18 cellular contexts compared by ENCODE assay signal in genomic region chr19:39194832-39195542, GRCh38. TPM values are rescaled to one million over a fixed set of nuclear protein-coding genes. Genes with fewer than 3 reads are reported as not detected.
DNase-seq lines count a peak whose midpoint lies in the region; ATAC-seq and TF ChIP-seq lines count a peak whose summit lies in the region.
"Had no signal": no experiment of that assay in that cellular context is flagged by ENCODE, and none has a peak within 500 bp of the region (broad histone marks: within the 10 kb centered on the region; RNA-seq: fewer than 3 reads in every experiment).

No MANE protein-coding gene starts in this region.

- H3K27me3 Mint-ChIP-seq in GM23338 (ENCODE audit: insufficient read depth, low read depth, poor library complexity) (peaks cover 35% of the 10 kb centered on the region), T-helper 17 cell (peaks cover 67% of the 10 kb centered on the region)

- no peaks in the 10 kb centered on the region for H3F3A ChIP-seq in GM23338 (replicated peaks; ENCODE audit: low read depth)

- no peak for ATAC-seq in GM23338
- no peak for ATAC-seq in T-helper 17 cell
- ATAC-seq: GM12878 had no signal

- H3K9me2 ChIP-seq in GM23338 (ENCODE audit: insufficient read depth) = no peaks in the 10 kb centered on the region

- no peaks in the 10 kb centered on the region for H3K36me3 ChIP-seq in GM23338 (ENCODE audit: insufficient read depth)

- H3K4me3 Mint-ChIP-seq in GM23338 (peak overlapping the region; percentile 32; the same call in 1 of the 3 replicates), T-helper 17 cell (peak overlapping the region; percentile 79)

- H3K4me1 Mint-ChIP-seq in GM23338 = peaks cover 21% of the 10 kb centered on the region
- peaks cover 23% of the 10 kb centered on the region for H3K4me1 Mint-ChIP-seq in T-helper 17 cell

- H4K20me1 ChIP-seq in GM23338 (replicated peaks; ENCODE audit: insufficient read depth) = no peaks in the 10 kb centered on the region

- no peak overlapping the region for H3K4me2 ChIP-seq in GM23338

- no peaks in the 10 kb centered on the region; the same call in 2 of the 3 replicates for H3K36me3 Mint-ChIP-seq in GM23338 (ENCODE audit: low read depth)
- peaks cover 4% of the 10 kb centered on the region for H3K36me3 Mint-ChIP-seq in T-helper 17 cell (ENCODE audit: low read depth)

- H3K27ac ChIP-seq in GM23338 (ENCODE audit: low read depth) = no peak overlapping the region
- H3K27ac ChIP-seq: C4-2B, coronary artery, testis had no signal

- H3K4me3 ChIP-seq in GM23338 = no peak overlapping the region
- H3K4me3 ChIP-seq: coronary artery, GM12878, testis had no signal

- DNase-seq in COLO668 (lab: John Stamatoyannopoulos, UW; ENCODE audit: unreplicated experiment) (peak; percentile 24), GM23338 (ENCODE audit: low spot score) (no peak), T-helper 17 cell (no peak), kidney tubule cell (ENCODE audit: low spot score) (peak; percentile 33), hippocampal formation (lab: John Stamatoyannopoulos, UW) (no peak), NCI-H2171 treated with DMSO at 0.1 percent for 48 hours (lab: John Stamatoyannopoulos, UW) (no peak), NCI-H1105 (lab: John Stamatoyannopoulos, UW) (no peak)
- DNase-seq: glutamatergic neuron; GOT3; occipital lobe; stimulated activated CD4-positive, alpha-beta T cell treated with anti-CD3 and anti-CD28 coated beads, Interleukin-4, amount 100 ng/mL, for 24 hours; testis had no signal

- H3K79me2 ChIP-seq in GM23338 (replicated peaks; ENCODE audit: insufficient read depth) = no peaks in the 10 kb centered on the region

- peaks cover 30% of the 10 kb centered on the region for H3K27me3 ChIP-seq in GM23338 (ENCODE audit: insufficient read depth)
- H3K27me3 ChIP-seq: testis had no signal

- peaks cover 6% of the 10 kb centered on the region for H3K4me1 ChIP-seq in GM23338 (ENCODE audit: insufficient read depth)

- H2AFZ ChIP-seq in GM23338 = peak overlapping the region; percentile 56; the same call in 1 of the 2 replicates

- H3K9me3 ChIP-seq in T-helper 17 cell (ENCODE audit: control insufficient read depth, low read length, poor library complexity, severe bottlenecking) = no peaks in the 10 kb centered on the region
- H3K9me3 ChIP-seq: testis had no signal

- no peak for TF ChIP-seq CTCF in GM23338 (conservative IDR thresholded peaks at IDR 0.05; ENCODE audit: low read depth in 2 of 2)

- H3K9me3 Mint-ChIP-seq in GM23338 = peaks cover 3% of the 10 kb centered on the region; the same call in 2 of the 3 replicates

- H3K27ac Mint-ChIP-seq in GM23338 = peak overlapping the region; percentile 37; the same call in 1 of the 2 replicates
- peak overlapping the region; percentile 21 for H3K27ac Mint-ChIP-seq in T-helper 17 cell

TF ChIP-seq in GM23338, 12 proteins besides CTCF, POLR2A, EP300 and RAD21:
- no peak for TF ChIP-seq POLR2AphosphoS5 (IDR thresholded peaks at IDR 0.05; ENCODE audit: low read depth)
- no peak for TF ChIP-seq ETS1 (IDR thresholded peaks at IDR 0.05)

RNA-seq across cellular contexts. Expression of gene NCCRP1, which starts 1.8 kb away (rescaled TPM):
- 3.8 and 6.2 TPM in 2 replicates for total RNA-seq in GM23338 (2014; rRNA removed; shearing (Covaris generic))
- polyA plus RNA-seq in GM23338 (2016; fragmentation: Nextera tagmentation; extraction: Ambion mirVana) = 2.8 and 3.6 TPM in 2 replicates
- not detected for total RNA-seq in T-helper 17 cell
- total RNA-seq: GM12878; occipital lobe; T-helper 1 cell treated with Interleukin-12 subunit alpha and Interleukin-12 subunit beta and Interleukin-4 antibody, amounts not matched to agents 30 ng/mL and 1 ng/mL, for 36 hours had no signal
- polyA plus RNA-seq: GM12878 had no signal

RNA-seq across cellular contexts. Expression of gene SYCN, which starts 9.1 kb away (rescaled TPM):
- total RNA-seq in GM23338 (2014; rRNA removed; shearing (Covaris generic)) = not detected in 2 replicates
- not detected in 2 replicates for polyA plus RNA-seq in GM23338 (2016; fragmentation: Nextera tagmentation; extraction: Ambion mirVana)
- not detected for total RNA-seq in T-helper 17 cell
- total RNA-seq: esophagus mucosa; NCI-H460; occipital lobe; T-helper 1 cell treated with Interleukin-12 subunit alpha and Interleukin-12 subunit beta and Interleukin-4 antibody, amounts not matched to agents 30 ng/mL and 1 ng/mL, for 36 hours had no signal
- polyA plus RNA-seq: GM12878 had no signal

RNA-seq across cellular contexts. Expression of gene IFNL3, which starts 49.8 kb away (rescaled TPM):
- not detected in 2 replicates for total RNA-seq in GM23338 (2014; rRNA removed; shearing (Covaris generic))
- not detected in 2 replicates for polyA plus RNA-seq in GM23338 (2016; fragmentation: Nextera tagmentation; extraction: Ambion mirVana)
- not detected for total RNA-seq in T-helper 17 cell
- total RNA-seq: esophagus mucosa; GM12878; NCI-H460; occipital lobe; T-helper 1 cell treated with Interleukin-12 subunit alpha and Interleukin-12 subunit beta and Interleukin-4 antibody, amounts not matched to agents 30 ng/mL and 1 ng/mL, for 36 hours; testis had no signal
- polyA plus RNA-seq: GM12878 had no signal

RNA-seq across cellular contexts. Expression of gene IFNL4, which starts 53.7 kb away (rescaled TPM):
- total RNA-seq in GM23338 (2014; rRNA removed; shearing (Covaris generic)) = not detected in 2 replicates
- not detected in 2 replicates for polyA plus RNA-seq in GM23338 (2016; fragmentation: Nextera tagmentation; extraction: Ambion mirVana)
- total RNA-seq in T-helper 17 cell = not detected
- total RNA-seq: esophagus mucosa; GM12878; NCI-H460; occipital lobe; T-helper 1 cell treated with Interleukin-12 subunit alpha and Interleukin-12 subunit beta and Interleukin-4 antibody, amounts not matched to agents 30 ng/mL and 1 ng/mL, for 36 hours; testis had no signal
- polyA plus RNA-seq: GM12878 had no signal

Comparison
In these comparisons a context has a peak if more than half of its experiments do, and no peak if none do; other contexts are left out.
1. DNase-seq: peak in COLO668 (single experiment) and kidney tubule cell (single experiment); none in GM23338 (single experiment), T-helper 17 cell (0 of 3), hippocampal formation (0 of 2), NCI-H2171 treated with DMSO at 0.1 percent for 48 hours (single experiment) and NCI-H1105 (single experiment).